7 cellular contexts compared by ENCODE assay signal in the genomic region with DNA sequence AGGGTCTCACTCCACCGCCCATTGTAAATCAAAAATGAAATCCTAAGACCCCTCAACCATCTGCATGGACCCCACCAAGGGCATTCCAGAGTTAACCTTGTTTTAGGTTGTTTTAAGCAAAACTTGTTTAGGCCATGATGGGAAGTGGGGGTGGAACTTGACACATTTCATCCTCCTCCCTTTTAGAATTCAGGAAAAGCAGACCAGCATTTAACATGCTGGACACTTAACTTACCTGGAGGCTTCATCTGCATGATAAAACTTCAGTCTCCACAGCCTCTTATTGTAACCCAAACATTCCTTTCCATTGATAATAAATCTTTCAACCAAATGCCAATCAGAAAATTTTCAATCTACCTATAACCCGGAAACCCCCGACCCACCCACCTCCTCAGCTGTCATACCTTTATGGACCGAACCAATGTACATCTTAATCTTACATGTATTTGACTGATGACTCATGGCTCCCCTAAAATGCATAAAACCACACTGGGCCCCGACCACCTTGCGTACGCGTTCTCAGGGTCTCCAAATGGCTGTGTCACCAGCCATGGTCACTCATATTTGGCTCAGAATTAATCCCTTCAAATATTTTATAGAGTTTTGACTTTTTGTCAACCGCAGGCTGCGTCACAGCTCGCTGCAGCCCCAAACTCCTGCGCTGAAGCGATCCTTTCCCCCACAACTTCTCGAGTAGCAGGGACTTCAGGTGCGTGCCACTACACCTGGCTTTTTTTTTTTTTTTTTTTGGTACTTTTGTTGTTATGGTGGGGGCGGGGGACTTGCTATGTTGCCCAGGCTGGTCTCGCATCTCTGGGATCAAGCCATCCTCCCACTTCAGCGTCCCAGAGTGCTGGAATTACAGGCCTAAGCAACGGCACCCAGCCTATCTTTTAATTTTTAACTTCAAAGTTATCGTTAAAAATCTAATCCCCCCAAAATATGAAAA.
DNase-seq lines count a peak whose midpoint lies in the region; ATAC-seq, FAIRE-seq and TF ChIP-seq lines count a peak whose summit lies in the region.

No MANE protein-coding gene starts in this region.

- peak overlapping the region; percentile 94 for H3K4me3 Mint-ChIP-seq in activated T-cell treated with anti-CD3 and anti-CD28 coated beads, Interleukin-2, amount 50 U/mL, for 24 hours
- H3K4me3 Mint-ChIP-seq in stimulated activated naive B cell treated with anti-CD40 and anti-IgM and Interleukin-4, amounts not matched to agents 10 μg/mL and 1 μg/mL and 100 μg/mL, for 72 hours, result peak overlapping the region; percentile 93 to 96

- H3K27ac Mint-ChIP-seq in activated T-cell treated with anti-CD3 and anti-CD28 coated beads, Interleukin-2, amount 50 U/mL, for 24 hours, result peak overlapping the region; percentile 96
- peak overlapping the region; percentile 96 for H3K27ac Mint-ChIP-seq in stimulated activated naive B cell treated with anti-CD40 and anti-IgM and Interleukin-4, amounts not matched to agents 10 μg/mL and 1 μg/mL and 100 μg/mL, for 72 hours

- peaks cover 7% of the 10 kb centered on the region for H3K27me3 ChIP-seq in iPS-15b (ENCODE audit: control insufficient read depth, insufficient read depth, low read length)

- no peaks in the 10 kb centered on the region for H3K9me3 Mint-ChIP-seq in activated T-cell treated with anti-CD3 and anti-CD28 coated beads, Interleukin-2, amount 50 U/mL, for 24 hours
- no peaks in the 10 kb centered on the region for H3K9me3 Mint-ChIP-seq in stimulated activated naive B cell treated with anti-CD40 and anti-IgM and Interleukin-4, amounts not matched to agents 10 μg/mL and 1 μg/mL and 100 μg/mL, for 72 hours

- ATAC-seq in stimulated activated naive B cell treated with anti-CD40 and anti-IgM and Interleukin-4, amounts not matched to agents 10 μg/mL and 1 μg/mL and 100 μg/mL, for 72 hours (replicated peaks), result no peak

- no peak for TF ChIP-seq POLR2A in erythroblast (IDR thresholded peaks at IDR 0.05; ENCODE audit: low read length)

- peaks cover 49% of the 10 kb centered on the region for H3K36me3 Mint-ChIP-seq in activated T-cell treated with anti-CD3 and anti-CD28 coated beads, Interleukin-2, amount 50 U/mL, for 24 hours (ENCODE audit: low read depth)
- H3K36me3 Mint-ChIP-seq in stimulated activated naive B cell treated with anti-CD40 and anti-IgM and Interleukin-4, amounts not matched to agents 10 μg/mL and 1 μg/mL and 100 μg/mL, for 72 hours, result peaks cover 16 to 17% of the 10 kb centered on the region in 2 donors

- H3K4me3 ChIP-seq in HFF-Myc (replicated peaks; ENCODE audit: low read depth, low read length) (peak overlapping the region; percentile 68), iPS-15b (ENCODE audit: low read depth, low read length) (peak overlapping the region; percentile 85)

- no peak for FAIRE-seq in RCC 7860 (lab: Jason Lieb, UNC)

- peaks cover 6% of the 10 kb centered on the region for H3K36me3 ChIP-seq in iPS-15b (ENCODE audit: control insufficient read depth, insufficient read depth, low read length)

- peaks cover 22% of the 10 kb centered on the region for H3K4me1 ChIP-seq in iPS-15b (ENCODE audit: control insufficient read depth, insufficient read depth, low read length)

- no peaks in the 10 kb centered on the region for H3K27me3 Mint-ChIP-seq in activated T-cell treated with anti-CD3 and anti-CD28 coated beads, Interleukin-2, amount 50 U/mL, for 24 hours
- H3K27me3 Mint-ChIP-seq in stimulated activated naive B cell treated with anti-CD40 and anti-IgM and Interleukin-4, amounts not matched to agents 10 μg/mL and 1 μg/mL and 100 μg/mL, for 72 hours, result no peaks in the 10 kb centered on the region

- no peaks in the 10 kb centered on the region for H3K9me3 ChIP-seq in iPS-15b (ENCODE audit: control insufficient read depth, insufficient read depth, low read length)

- no peak for DNase-seq in HFF-Myc (ENCODE audit: extremely low read depth, low read depth)
- peak; percentile 29 for DNase-seq in activated T-cell treated with anti-CD3 and anti-CD28 coated beads, Interleukin-2, amount 50 U/mL, for 24 hours
- no peak for DNase-seq in stimulated activated naive B cell treated with anti-CD40 and anti-IgM and Interleukin-4, amounts not matched to agents 10 μg/mL and 1 μg/mL and 100 μg/mL, for 72 hours
- DNase-seq in RPMI8226, result no peak
- no peak for DNase-seq in erythroblast (lab: John Stamatoyannopoulos, UW)
- DNase-seq in RCC 7860 (ENCODE audit: low spot score), result no peak

- H3K4me1 Mint-ChIP-seq in activated T-cell treated with anti-CD3 and anti-CD28 coated beads, Interleukin-2, amount 50 U/mL, for 24 hours (ENCODE audit: low read depth), result peaks cover 27% of the 10 kb centered on the region
- H3K4me1 Mint-ChIP-seq in stimulated activated naive B cell treated with anti-CD40 and anti-IgM and Interleukin-4, amounts not matched to agents 10 μg/mL and 1 μg/mL and 100 μg/mL, for 72 hours, result peaks cover 6 to 8% of the 10 kb centered on the region in 2 donors

- TF ChIP-seq CTCF in HFF-Myc (IDR thresholded peaks at IDR 0.05; ENCODE audit: low read depth, low read length, missing control alignments), result no peak

- no peak overlapping the region for H3K9ac ChIP-seq in iPS-15b (ENCODE audit: low read depth, low read length)
